ENCODE assay signal across 23 cellular contexts in the genomic region with DNA sequence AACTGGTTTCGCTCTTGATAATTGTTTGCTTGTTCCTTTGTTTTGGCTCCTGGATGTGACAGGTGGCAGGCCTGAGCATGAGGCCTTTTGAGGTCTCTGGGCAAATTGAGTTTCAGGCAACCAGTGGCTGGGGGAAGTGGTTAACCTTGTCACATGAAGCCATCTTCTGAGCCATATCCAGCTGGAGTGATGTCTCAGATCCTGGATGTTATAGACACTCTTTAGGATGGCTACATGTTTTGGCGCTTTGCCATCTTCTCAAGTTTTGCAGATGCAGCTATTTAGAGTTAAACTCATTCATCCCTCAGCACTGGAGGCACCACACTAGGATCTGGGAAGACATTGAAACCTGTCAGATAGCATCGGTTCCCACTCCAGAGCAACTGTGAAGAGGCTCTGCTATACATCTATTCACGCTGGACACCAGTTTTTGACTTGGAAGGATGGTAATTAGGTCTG. TPM values are rescaled to one million over a fixed set of nuclear protein-coding genes. Genes with fewer than 3 reads are reported as not detected.
DNase-seq lines count a peak whose midpoint lies in the region; ATAC-seq and TF ChIP-seq lines count a peak whose summit lies in the region.
"Had no signal": no experiment of that assay in that cellular context is flagged by ENCODE, and none has a peak within 500 bp of the region (broad histone marks: within the 10 kb centered on the region; RNA-seq: fewer than 3 reads in every experiment).

No MANE protein-coding gene starts in this region.

- H3K4me3 ChIP-seq in Jurkat, Clone E6-1 (ENCODE audit: low read length), result no peak overlapping the region
- no peak overlapping the region for H3K4me3 ChIP-seq in suprapubic skin
- no peak overlapping the region for H3K4me3 ChIP-seq in heart right ventricle
- H3K4me3 ChIP-seq: lung, ovary, stomach had no signal

- ATAC-seq in heart right ventricle, result no peak
- ATAC-seq: naive thymus-derived CD4-positive, alpha-beta T cell; WTC11 had no signal

- H3K27me3 Mint-ChIP-seq in glutamatergic neuron (ENCODE audit: unreplicated experiment), result peaks cover 3% of the 10 kb centered on the region
- H3K27me3 Mint-ChIP-seq: activated naive CD4-positive, alpha-beta T cell treated with anti-CD3 and anti-CD28 coated beads, Interleukin-2, amount 10 ng/mL, durations not matched to agents 7 days and 5 days had no signal

- no peak overlapping the region for H3K4me3 Mint-ChIP-seq in glutamatergic neuron (ENCODE audit: unreplicated experiment)
- H3K4me3 Mint-ChIP-seq: activated CD4-positive, alpha-beta memory T cell treated with anti-CD3 and anti-CD28 coated beads for 36 hours; activated naive CD4-positive, alpha-beta T cell treated with anti-CD3 and anti-CD28 coated beads, Interleukin-2, amount 10 ng/mL, durations not matched to agents 7 days and 5 days; central memory CD8-positive, alpha-beta T cell; naive thymus-derived CD4-positive, alpha-beta T cell; WTC11 had no signal

- TF ChIP-seq CTCF in glutamatergic neuron (IDR thresholded peaks at IDR 0.05; ENCODE audit: partially characterized antibody, unreplicated experiment) (no peak), suprapubic skin (IDR thresholded peaks at IDR 0.05) (no peak), heart right ventricle (IDR thresholded peaks at IDR 0.05) (no peak)

- no peaks in the 10 kb centered on the region for H3K27me3 ChIP-seq in suprapubic skin
- no peaks in the 10 kb centered on the region for H3K27me3 ChIP-seq in heart right ventricle
- H3K27me3 ChIP-seq: ovary, stomach had no signal

- H3K36me3 ChIP-seq in suprapubic skin (no peaks in the 10 kb centered on the region), heart right ventricle (no peaks in the 10 kb centered on the region)
- H3K36me3 ChIP-seq: ovary, stomach had no signal

- TF ChIP-seq POLR2A in suprapubic skin (IDR thresholded peaks at IDR 0.05), result no peak

- H3K27ac ChIP-seq in suprapubic skin (no peak overlapping the region), heart right ventricle (no peak overlapping the region)
- H3K27ac ChIP-seq: ovary, stomach had no signal

- intact Hi-C loops in heart right ventricle (cut with DNase I), result no loop called here

- peak; percentile 16 for DNase-seq in DMS153 (lab: John Stamatoyannopoulos, UW)
- DNase-seq in Jurkat, Clone E6-1 (ENCODE audit: low read depth, low spot score), result peak; percentile 2
- peak; percentile 70 for DNase-seq in NCI-H510A treated with DMSO at 0.1 percent for 48 hours (lab: John Stamatoyannopoulos, UW)
- DNase-seq in glutamatergic neuron, result no peak
- no peak for DNase-seq in NOMO-1 (lab: John Stamatoyannopoulos, UW; ENCODE audit: unreplicated experiment in 2 of 2)
- no peak for DNase-seq in suprapubic skin (ENCODE audit: low spot score in 2 of 2)
- DNase-seq in heart right ventricle, result no peak
- DNase-seq: activated CD4-positive, alpha-beta memory T cell treated with anti-CD3 and anti-CD28 coated beads for 36 hours; activated naive CD4-positive, alpha-beta T cell treated with anti-CD3 and anti-CD28 coated beads, Interleukin-2, amount 10 ng/mL, durations not matched to agents 7 days and 5 days; activated T-cell treated with anti-CD3 and anti-CD28 coated beads, Interleukin-2, amount 50 U/mL, for 1 hour; AML-193; aorta; effector memory CD4-positive, alpha-beta T cell; Kasumi-1; naive thymus-derived CD4-positive, alpha-beta T cell; NCI-H1436 treated with DMSO at 0.1 percent for 48 hours; NK-92 treated with Interleukin-12 subunit alpha and Interleukin-12 subunit beta, amount 100 ng/mL, for 24 hours; ovary; stimulated activated CD4-positive, alpha-beta T cell treated with anti-CD3 and anti-CD28 coated beads, Interleukin-1b, Interleukin-23, amount 100 ng/mL, for 48 hours; stomach had no signal

- H3K9me3 ChIP-seq in suprapubic skin (no peaks in the 10 kb centered on the region), heart right ventricle (no peaks in the 10 kb centered on the region)
- H3K9me3 ChIP-seq: ovary had no signal

- no peak for TF ChIP-seq EP300 in suprapubic skin (IDR thresholded peaks at IDR 0.05)

- H3K4me1 ChIP-seq in suprapubic skin (no peaks in the 10 kb centered on the region), heart right ventricle (no peaks in the 10 kb centered on the region)
- H3K4me1 ChIP-seq: stomach had no signal

- H3K36me3 Mint-ChIP-seq in glutamatergic neuron (ENCODE audit: unreplicated experiment), result no peaks in the 10 kb centered on the region
- H3K36me3 Mint-ChIP-seq: activated CD4-positive, alpha-beta memory T cell treated with anti-CD3 and anti-CD28 coated beads for 36 hours; activated naive CD4-positive, alpha-beta T cell treated with anti-CD3 and anti-CD28 coated beads, Interleukin-2, amount 10 ng/mL, durations not matched to agents 7 days and 5 days had no signal

- H3K27ac Mint-ChIP-seq in glutamatergic neuron (ENCODE audit: unreplicated experiment), result peak overlapping the region; percentile 2
- H3K27ac Mint-ChIP-seq: activated CD4-positive, alpha-beta memory T cell treated with anti-CD3 and anti-CD28 coated beads for 36 hours; activated naive CD4-positive, alpha-beta T cell treated with anti-CD3 and anti-CD28 coated beads, Interleukin-2, amount 10 ng/mL, durations not matched to agents 7 days and 5 days; WTC11 had no signal

- peaks cover 2% of the 10 kb centered on the region for H3K9me3 Mint-ChIP-seq in glutamatergic neuron (ENCODE audit: unreplicated experiment)
- H3K9me3 Mint-ChIP-seq: activated CD4-positive, alpha-beta memory T cell treated with anti-CD3 and anti-CD28 coated beads for 36 hours; activated naive CD4-positive, alpha-beta T cell treated with anti-CD3 and anti-CD28 coated beads, Interleukin-2, amount 10 ng/mL, durations not matched to agents 7 days and 5 days; central memory CD8-positive, alpha-beta T cell had no signal

- 81% methylated on average over 4 of the region's 4 CpGs for WGBS in suprapubic skin
- 91 to 92% methylated on average over 4 of the region's 4 CpGs for WGBS in heart right ventricle, 2 donors

- H3K4me1 Mint-ChIP-seq in glutamatergic neuron (ENCODE audit: low read depth, unreplicated experiment), result peaks cover 16% of the 10 kb centered on the region
- H3K4me1 Mint-ChIP-seq: activated naive CD4-positive, alpha-beta T cell treated with anti-CD3 and anti-CD28 coated beads, Interleukin-2, amount 10 ng/mL, durations not matched to agents 7 days and 5 days; central memory CD8-positive, alpha-beta T cell; naive thymus-derived CD4-positive, alpha-beta T cell had no signal

RNA-seq across cellular contexts. Expression of gene TACR1, which starts 25.3 kb away (rescaled TPM):
- polyA plus RNA-seq in Jurkat, Clone E6-1 (2012; ENCODE audit: insufficient read depth, insufficient read length), result not detected
- total RNA-seq in glutamatergic neuron (ENCODE audit: unreplicated experiment), result 0.17 TPM
- total RNA-seq in suprapubic skin, result 1 to 10 TPM in 2 of 4 donors, under 1 TPM in 2; 0.55 to 4.8 (median 2.4) TPM
- under 1 TPM in 7 of 10 donors, not detected in 3; 0.07 to 0.38 (median 0.21) TPM for total RNA-seq in heart right ventricle
- under 1 TPM; 0.06 to 0.15 TPM for polyA plus RNA-seq in heart right ventricle
- total RNA-seq: activated CD4-positive, alpha-beta memory T cell treated with anti-CD3 and anti-CD28 coated beads for 36 hours had no signal
- polyA plus RNA-seq: naive thymus-derived CD4-positive, alpha-beta T cell had no signal

Comparison
In these comparisons a context has a peak if more than half of its experiments do, and no peak if none do; other contexts are left out.
1. DNase-seq: peak in DMS153 (single experiment), Jurkat, Clone E6-1 (single experiment) and NCI-H510A treated with DMSO at 0.1 percent for 48 hours (single experiment); none in glutamatergic neuron (single experiment), NOMO-1 (0 of 2), suprapubic skin (0 of 2) and heart right ventricle (0 of 2).